Comparison of ENCODE assay signal across 19 cellular contexts in the genomic region with DNA sequence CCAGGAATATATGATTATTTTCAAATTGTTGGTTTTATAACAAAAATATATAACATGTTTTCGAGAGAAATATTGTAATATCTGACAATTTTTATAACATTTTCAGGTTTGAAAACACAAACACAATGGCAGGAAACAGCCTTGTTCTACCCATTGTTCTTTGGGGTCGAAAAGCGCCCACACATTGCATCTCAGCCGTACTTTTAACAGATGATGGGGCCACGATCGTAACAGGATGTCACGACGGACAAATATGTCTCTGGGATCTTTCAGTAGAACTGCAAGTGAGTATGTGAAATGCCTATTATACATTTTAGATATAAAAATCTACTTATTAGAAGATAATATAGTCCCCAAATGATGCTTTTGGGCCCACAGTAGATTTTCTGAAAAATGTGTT. TPM values are rescaled to one million over a fixed set of nuclear protein-coding genes. Genes with fewer than 3 reads are reported as not detected.
DNase-seq lines count a peak whose midpoint lies in the region; ATAC-seq, FAIRE-seq and TF ChIP-seq lines count a peak whose summit lies in the region.
"Had no signal": no experiment of that assay in that cellular context is flagged by ENCODE, and none has a peak within 500 bp of the region (broad histone marks: within the 10 kb centered on the region; RNA-seq: fewer than 3 reads in every experiment).

No MANE protein-coding gene starts in this region.

- H3K27ac ChIP-seq in left ventricle myocardium inferior (replicated peaks) (peak overlapping the region; percentile 28), right atrium auricular region (no peak overlapping the region), endothelial cell of umbilical vein (ENCODE audit: insufficient read depth, low read depth, low read length) (no peak overlapping the region)
- H3K27ac ChIP-seq: 22Rv1, BLaER1, C4-2B had no signal

- H3K4me3 Mint-ChIP-seq in natural killer cell: no peak overlapping the region
- H3K4me3 Mint-ChIP-seq: B cell; CD4-positive, CD25-positive, alpha-beta regulatory T cell; CD8-positive, alpha-beta T cell; HFFc6 had no signal

- no peaks in the 10 kb centered on the region for H3K27me3 Mint-ChIP-seq in natural killer cell (ENCODE audit: low read depth in 2 of 2)
- H3K27me3 Mint-ChIP-seq: B cell; CD4-positive, CD25-positive, alpha-beta regulatory T cell had no signal

- DNase-seq in left ventricle myocardium inferior: no peak
- no peak for DNase-seq in right atrium auricular region (ENCODE audit: low spot score)
- peak; percentile 41 for DNase-seq in endothelial cell of umbilical vein (ENCODE audit: low read depth, low spot score)
- peak; percentile 8 for DNase-seq in pulmonary artery endothelial cell (ENCODE audit: low read depth, low spot score)
- no peak for DNase-seq in natural killer cell
- no peak for DNase-seq in NCI-H187 treated with DMSO at 0.1 percent for 48 hours (lab: John Stamatoyannopoulos, UW)
- DNase-seq: CD4-positive, CD25-positive, alpha-beta regulatory T cell; CD8-positive, alpha-beta T cell; DMS153; DND-41; GOT3; HFFc6 had no signal

- POLR2A ChIA-PET in endothelial cell of umbilical vein (lab: Charles Lee): no interaction called here

- no peak overlapping the region for H3K27ac Mint-ChIP-seq in natural killer cell
- H3K27ac Mint-ChIP-seq: B cell, HFFc6 had no signal

- peaks cover 9% of the 10 kb centered on the region for H3K4me1 ChIP-seq in left ventricle myocardium inferior
- peaks cover 0 to 4% of the 10 kb centered on the region in 2 donors for H3K4me1 ChIP-seq in right atrium auricular region
- peaks cover 4% of the 10 kb centered on the region for H3K4me1 ChIP-seq in endothelial cell of umbilical vein (ENCODE audit: control insufficient read depth, extremely low read depth, insufficient read depth, low read length)
- H3K4me1 ChIP-seq: BLaER1 had no signal

- H3K4me3 ChIP-seq in left ventricle myocardium inferior (no peak overlapping the region), right atrium auricular region (no peak overlapping the region), endothelial cell of umbilical vein (replicated peaks in 1 of 3; ENCODE audit: insufficient read depth in 1 of 3, low read depth in 1 of 3, low read length in 3 of 3) (no peak overlapping the region)
- H3K4me3 ChIP-seq: BLaER1, HAP-1 had no signal

- CTCF ChIA-PET in endothelial cell of umbilical vein (lab: Charles Lee): no interaction called here

- H3K9ac ChIP-seq in endothelial cell of umbilical vein (replicated peaks; ENCODE audit: extremely low read depth, insufficient read depth, low read length): no peak overlapping the region
- H3K9ac ChIP-seq: BLaER1 had no signal

- H2AFZ ChIP-seq in endothelial cell of umbilical vein (ENCODE audit: low read depth, low read length): no peak overlapping the region

- no peak for FAIRE-seq in endothelial cell of umbilical vein (lab: Jason Lieb, UNC)
- FAIRE-seq: GM12892, H54 had no signal

- no peak for TF ChIP-seq CTCF in left ventricle myocardium inferior (IDR thresholded peaks at IDR 0.05; ENCODE audit: borderline replicate concordance)
- TF ChIP-seq CTCF in right atrium auricular region (IDR thresholded peaks at IDR 0.05): no peak
- no peak for TF ChIP-seq CTCF in endothelial cell of umbilical vein (IDR thresholded peaks at IDR 0.05; ENCODE audit: extremely low read depth in 1 of 2, insufficient read depth in 1 of 2, low read depth in 1 of 2, low read length in 2 of 2)
- TF ChIP-seq CTCF in natural killer cell (IDR thresholded peaks at IDR 0.05): no peak

- no peak overlapping the region for H3K4me2 ChIP-seq in endothelial cell of umbilical vein (ENCODE audit: insufficient read depth, low read length)
- H3K4me2 ChIP-seq: BLaER1 had no signal

- no peak for TF ChIP-seq POLR2A in endothelial cell of umbilical vein (IDR thresholded peaks at IDR 0.05; ENCODE audit: low read depth, low read length)

- no peaks in the 10 kb centered on the region for H3K9me3 Mint-ChIP-seq in natural killer cell
- H3K9me3 Mint-ChIP-seq: CD4-positive, CD25-positive, alpha-beta regulatory T cell; CD8-positive, alpha-beta T cell; HFFc6 had no signal

- H3K36me3 Mint-ChIP-seq in natural killer cell: no peaks in the 10 kb centered on the region

- no peak for ATAC-seq in natural killer cell
- ATAC-seq: CD8-positive, alpha-beta T cell had no signal

- no peaks in the 10 kb centered on the region for H3K9me3 ChIP-seq in left ventricle myocardium inferior (replicated peaks)
- no peaks in the 10 kb centered on the region for H3K9me3 ChIP-seq in right atrium auricular region
- H3K9me3 ChIP-seq in endothelial cell of umbilical vein (replicated peaks; ENCODE audit: control insufficient read depth, insufficient read depth, low read length): no peaks in the 10 kb centered on the region
- H3K9me3 ChIP-seq: HAP-1 had no signal

- BruUV-seq in endothelial cell of umbilical vein (replicated peaks; lab: Mats Ljungman, UMichigan): no TSS peak

- no peaks in the 10 kb centered on the region for H4K20me1 ChIP-seq in endothelial cell of umbilical vein (replicated peaks; ENCODE audit: control insufficient read depth, extremely low read depth, insufficient read depth, low read length)
- H4K20me1 ChIP-seq: BLaER1 had no signal

- dilution Hi-C loops in endothelial cell of umbilical vein (cut with MboI; ENCODE audit: extremely low pct_ligation_motif_present, low sequenced_read_pairs): no loop called here

- peaks cover 4% of the 10 kb centered on the region for H3K79me2 ChIP-seq in endothelial cell of umbilical vein (ENCODE audit: control insufficient read depth, insufficient read depth, low read length)

- H3K4me1 Mint-ChIP-seq in natural killer cell: peaks cover 22 to 40% of the 10 kb centered on the region in 2 donors

- H3K27me3 ChIP-seq in left ventricle myocardium inferior (ENCODE audit: low read depth) (no peaks in the 10 kb centered on the region), right atrium auricular region (no peaks in the 10 kb centered on the region), endothelial cell of umbilical vein (ENCODE audit: control insufficient read depth in 2 of 2, insufficient read depth in 2 of 2, low read length in 2 of 2) (no peaks in the 10 kb centered on the region)
- H3K27me3 ChIP-seq: BLaER1 had no signal

- H3K9me1 ChIP-seq in endothelial cell of umbilical vein (replicated peaks; ENCODE audit: control insufficient read depth, extremely low read depth, insufficient read depth, low read length): no peaks in the 10 kb centered on the region

- H3K36me3 ChIP-seq in left ventricle myocardium inferior (no peaks in the 10 kb centered on the region), right atrium auricular region (no peaks in the 10 kb centered on the region), endothelial cell of umbilical vein (ENCODE audit: control insufficient read depth in 2 of 2, extremely low read depth in 1 of 2, insufficient read depth in 2 of 2, low read length in 2 of 2) (no peaks in the 10 kb centered on the region)
- H3K36me3 ChIP-seq: BLaER1, HAP-1 had no signal

- intact Hi-C loops in left ventricle myocardium inferior (cut with micrococcal nuclease): no loop called here
- intact Hi-C loops in endothelial cell of umbilical vein (cut with micrococcal nuclease): no loop called here
- intact Hi-C loops in natural killer cell (cut with micrococcal nuclease): loop anchor here (5.0 kb wide), 1 partner anchor 35 kb away; no protein-coding TSS in a partner anchor

TF ChIP-seq in endothelial cell of umbilical vein, 7 proteins besides CTCF, POLR2A, EP300 and RAD21:
- TF ChIP-seq JUN (IDR thresholded peaks at IDR 0.05; ENCODE audit: borderline replicate concordance, insufficient read depth, insufficient read length, low read depth) (no peak), EZH2 (IDR thresholded peaks at IDR 0.05; ENCODE audit: borderline replicate concordance, low read depth, low read length, severe bottlenecking) (no peak), GATA2 (IDR thresholded peaks at IDR 0.05; ENCODE audit: insufficient read depth, insufficient read length, low read depth, low read length) (no peak), MYC (IDR thresholded peaks at IDR 0.05; ENCODE audit: low read depth, low read length) (no peak), FOS (IDR thresholded peaks at IDR 0.05; ENCODE audit: borderline replicate concordance, insufficient read depth, low read length) (no peak), POLR2AphosphoS5 (IDR thresholded peaks at IDR 0.05; ENCODE audit: insufficient read depth, low read depth, low read length) (no peak)
- TF ChIP-seq, protein P1, sequence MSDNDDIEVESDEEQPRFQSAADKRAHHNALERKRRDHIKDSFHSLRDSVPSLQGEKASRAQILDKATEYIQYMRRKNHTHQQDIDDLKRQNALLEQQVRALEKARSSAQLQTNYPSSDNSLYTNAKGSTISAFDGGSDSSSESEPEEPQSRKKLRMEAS (IDR thresholded peaks at IDR 0.05; ENCODE audit: insufficient read depth, insufficient read length): no peak

RNA-seq across cellular contexts. Expression of a gene that starts 21.2 kb away (rescaled TPM):
- total RNA-seq in left ventricle myocardium inferior: 29.3 TPM
- 10 to 100 TPM; 22.3 to 24.0 TPM for total RNA-seq in right atrium auricular region
- 19.0 and 19.2 TPM in 2 replicates for total RNA-seq in endothelial cell of umbilical vein
- 5.9 and 9.1 TPM in 2 replicates for polyA plus RNA-seq in endothelial cell of umbilical vein
- 4.5 and 5.1 TPM in 2 replicates for polyA plus RNA-seq in endothelial cell of umbilical vein (2011; cell fraction: cytosol; rRNA removed)
- 12.5 and 18.6 TPM in 2 replicates for polyA plus RNA-seq in endothelial cell of umbilical vein (2011; cell fraction: nucleus; rRNA removed)
- 5.5 and 8.0 TPM in 2 replicates for polyA plus RNA-seq in endothelial cell of umbilical vein (2012)
- polyA minus RNA-seq in endothelial cell of umbilical vein: 96.6 and 119 TPM in 2 replicates
- polyA minus RNA-seq in endothelial cell of umbilical vein (2011; cell fraction: cytosol; rRNA and poly(A)+ RNA removed): 16.5 TPM
- polyA minus RNA-seq in endothelial cell of umbilical vein (2011; cell fraction: nucleus; rRNA and poly(A)+ RNA removed): 103 and 168 TPM in 2 replicates
- 14.2 and 25.2 TPM in 2 replicates for total RNA-seq in pulmonary artery endothelial cell
- total RNA-seq in natural killer cell: 100 to 1,000 TPM in 1 of 3 donors, 10 to 100 TPM in 2; 71.1 to 103 (median 77.3) TPM

RNA-seq across cellular contexts. Expression of a gene that starts 34.0 kb away (rescaled TPM):
- total RNA-seq in left ventricle myocardium inferior: 117 TPM
- total RNA-seq in right atrium auricular region: 10 to 100 TPM; 45.8 to 59.1 TPM
- 70.6 and 81.2 TPM in 2 replicates for total RNA-seq in endothelial cell of umbilical vein
- polyA plus RNA-seq in endothelial cell of umbilical vein: 27.4 and 29.5 TPM in 2 replicates
- polyA plus RNA-seq in endothelial cell of umbilical vein (2011; cell fraction: cytosol; rRNA removed): 53.6 and 53.8 TPM in 2 replicates
- polyA plus RNA-seq in endothelial cell of umbilical vein (2011; cell fraction: nucleus; rRNA removed): 25.9 and 34.9 TPM in 2 replicates
- 63.7 and 94.3 TPM in 2 replicates for polyA plus RNA-seq in endothelial cell of umbilical vein (2012)
- polyA minus RNA-seq in endothelial cell of umbilical vein: 21.2 and 22.5 TPM in 2 replicates
- 8.9 TPM for polyA minus RNA-seq in endothelial cell of umbilical vein (2011; cell fraction: cytosol; rRNA and poly(A)+ RNA removed)
- 29.0 and 42.9 TPM in 2 replicates for polyA minus RNA-seq in endothelial cell of umbilical vein (2011; cell fraction: nucleus; rRNA and poly(A)+ RNA removed)
- total RNA-seq in pulmonary artery endothelial cell: 46.0 and 59.1 TPM in 2 replicates
- 10 to 100 TPM; 43.2 to 44.8 (median 44.0) TPM for total RNA-seq in natural killer cell

Comparison
In these comparisons a context has a peak if more than half of its experiments do, and no peak if none do; other contexts are left out.
1. DNase-seq: peak in endothelial cell of umbilical vein (single experiment) and pulmonary artery endothelial cell (single experiment); none in left ventricle myocardium inferior (single experiment), right atrium auricular region (single experiment), natural killer cell (single experiment) and NCI-H187 treated with DMSO at 0.1 percent for 48 hours (single experiment).